In the genomic region with DNA sequence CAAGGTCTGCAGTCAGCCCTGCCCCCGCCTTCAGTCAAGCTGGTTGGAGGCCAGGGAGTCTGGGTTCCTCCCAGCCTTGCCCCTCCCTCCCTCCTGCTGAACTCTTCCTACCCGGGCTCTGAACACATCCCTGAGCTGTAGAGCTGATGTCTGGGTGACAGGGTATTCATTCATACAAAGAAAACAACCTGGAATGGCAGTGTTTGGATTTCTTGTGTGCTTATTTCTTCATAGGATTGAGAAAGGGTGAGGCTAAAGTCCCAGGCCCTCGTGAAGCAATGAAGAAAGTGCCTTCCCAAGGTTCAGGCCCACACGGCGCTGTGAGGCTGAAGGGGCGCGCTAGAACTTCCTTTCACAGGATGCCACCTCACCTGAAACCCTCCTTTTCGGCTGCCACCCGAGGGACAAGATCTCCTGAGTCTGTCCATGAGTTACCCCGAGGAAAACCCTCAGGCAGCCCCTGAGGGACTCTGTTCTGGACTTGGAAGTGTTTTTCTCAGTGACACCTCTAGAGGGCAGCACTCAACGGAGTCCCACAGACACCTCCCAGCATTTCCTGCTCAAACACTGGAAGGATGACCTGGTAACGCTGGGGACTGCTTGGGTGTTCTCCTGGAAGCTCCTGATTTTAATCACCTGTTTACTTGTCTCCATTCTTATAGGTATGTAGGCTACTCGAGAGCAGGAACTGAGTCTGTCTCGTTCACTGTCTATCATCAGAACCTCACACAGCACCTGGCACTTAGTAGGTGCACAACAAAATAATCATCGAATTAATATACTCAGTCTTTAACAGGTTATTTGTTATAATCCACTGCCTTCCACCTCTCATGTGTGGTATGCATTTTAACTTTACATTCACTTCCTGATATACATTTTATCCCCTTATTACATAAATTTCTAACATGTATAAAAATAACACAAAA, we compare ENCODE assay signal across 8 cellular contexts. TPM values are rescaled to one million over a fixed set of nuclear protein-coding genes. Genes with fewer than 3 reads are reported as not detected.
A peak's percentile ranks its signal among the peaks of the same experiment; 100 is the strongest.
DNase-seq lines count a peak whose midpoint lies in the region; ATAC-seq and TF ChIP-seq lines count a peak whose summit lies in the region.

No MANE protein-coding gene starts in this region.

- H3K27ac Mint-ChIP-seq in T-cell: no peak overlapping the region
- no peak overlapping the region for H3K27ac Mint-ChIP-seq in brain

- no peaks in the 10 kb centered on the region for H3K4me1 Mint-ChIP-seq in T-cell
- H3K4me1 Mint-ChIP-seq in brain: no peaks in the 10 kb centered on the region

- H3K36me3 Mint-ChIP-seq in T-cell (no peaks in the 10 kb centered on the region), brain (no peaks in the 10 kb centered on the region)

- H3K4me2 ChIP-seq in Loucy (ENCODE audit: low read depth, low read length, poor library complexity, severe bottlenecking): no peak overlapping the region

- H3K9ac ChIP-seq in Loucy (ENCODE audit: low read depth, low read length, poor library complexity, severe bottlenecking): no peak overlapping the region

- no peaks in the 10 kb centered on the region for H3K79me2 ChIP-seq in Loucy (ENCODE audit: insufficient read depth, low read length)

- no peaks in the 10 kb centered on the region for H3K9me2 ChIP-seq in Loucy (replicated peaks; ENCODE audit: low read depth, low read length)

- H3K4me1 ChIP-seq in Loucy (ENCODE audit: insufficient read depth, low read length, poor library complexity, severe bottlenecking): no peaks in the 10 kb centered on the region

- H3K9me3 Mint-ChIP-seq in T-cell (no peaks in the 10 kb centered on the region), brain (no peaks in the 10 kb centered on the region)

- no peaks in the 10 kb centered on the region for H3K27me3 ChIP-seq in Loucy (ENCODE audit: insufficient read depth, low read length, poor library complexity, severe bottlenecking)

- H3K9me3 ChIP-seq in Loucy (ENCODE audit: insufficient read depth, low read depth, low read length): no peaks in the 10 kb centered on the region

- no peaks in the 10 kb centered on the region for H3F3A ChIP-seq in Loucy (ENCODE audit: low read depth)

- DNase-seq in GM04504 (ENCODE audit: low read depth) (peak; percentile 19), T-cell (peak in 21 of 34 experiments; percentile 3 to 32 (median 13)), islet precursor cell (peak; percentile 77), GOT3 (lab: John Stamatoyannopoulos, UW) (no peak)
- peak; percentile 16 to 28 for DNase-seq in stimulated activated CD4-positive, alpha-beta T cell treated with anti-CD3 and anti-CD28 coated beads, Interleukin-4, amount 100 ng/mL, for 48 hours (ENCODE audit: low read depth in 2 of 2)

- H3K27me3 Mint-ChIP-seq in T-cell (peaks cover 13 to 15% of the 10 kb centered on the region in 2 donors), brain (peaks cover under 1% of the 10 kb centered on the region)

- peak; percentile 95 for ATAC-seq in GM21723 (IDR thresholded peaks at IDR 0.05; ENCODE audit: unreplicated experiment)
- peak in 2 of 4 experiments; percentile 49 to 60 for ATAC-seq in T-cell (replicated peaks in 1 of 4)

- H3K4me3 Mint-ChIP-seq in T-cell: no peak overlapping the region
- no peak overlapping the region for H3K4me3 Mint-ChIP-seq in brain

- no peaks in the 10 kb centered on the region for H4K20me1 ChIP-seq in Loucy (ENCODE audit: insufficient read depth, low read length, poor library complexity, severe bottlenecking)

- TF ChIP-seq CTCF in Loucy (conservative IDR thresholded peaks at IDR 0.05; ENCODE audit: low read length) (peak; percentile 80), brain (conservative IDR thresholded peaks at IDR 0.05) (peak; percentile 42 to 64)

- no peaks in the 10 kb centered on the region for H3K36me3 ChIP-seq in Loucy (ENCODE audit: insufficient read depth, low read length)

- H3K4me3 ChIP-seq in Loucy (ENCODE audit: low read length, poor library complexity, severe bottlenecking): no peak overlapping the region

- POLR2A ChIA-PET in T-cell (lab: Charles Lee): interaction anchor here in 1 of 2 donors (0.6 kb wide), 1 partner anchor 151 kb away, joined by 3 read pairs; no protein-coding TSS in a partner anchor

- H2AFZ ChIP-seq in Loucy (ENCODE audit: low read length): 0 out of 2 replicates have a peak overlapping the region, but pooled peaks have one; percentile 51

- CTCF ChIA-PET in T-cell (lab: Charles Lee): interaction anchor here in 1 of 2 donors (1.5 kb wide), 1 partner anchor 248 kb away, joined by 3 read pairs; no protein-coding TSS in a partner anchor

RNA-seq across cellular contexts. Expression of gene GSTA1, which starts 11.8 kb away (rescaled TPM):
- total RNA-seq in T-cell: 1 to 10 TPM in 2 of 5 donors, under 1 TPM in 1, not detected in 2; 0.82 to 1.2 (median 1.1) TPM
- polyA plus RNA-seq in brain (ENCODE audit: insufficient read depth, low read depth, low replicate concordance): not detected

RNA-seq across cellular contexts. Expression of gene GSTA5, which starts 25.2 kb away (rescaled TPM):
- total RNA-seq in T-cell: not detected
- not detected for polyA plus RNA-seq in brain (ENCODE audit: insufficient read depth, low read depth, low replicate concordance)

RNA-seq across cellular contexts. Expression of gene GSTA2, which starts 52.2 kb away (rescaled TPM):
- total RNA-seq in T-cell: not detected
- polyA plus RNA-seq in brain (ENCODE audit: insufficient read depth, low read depth, low replicate concordance): not detected
